1 cellular context compared by ENCODE assay signal in the genomic region with DNA sequence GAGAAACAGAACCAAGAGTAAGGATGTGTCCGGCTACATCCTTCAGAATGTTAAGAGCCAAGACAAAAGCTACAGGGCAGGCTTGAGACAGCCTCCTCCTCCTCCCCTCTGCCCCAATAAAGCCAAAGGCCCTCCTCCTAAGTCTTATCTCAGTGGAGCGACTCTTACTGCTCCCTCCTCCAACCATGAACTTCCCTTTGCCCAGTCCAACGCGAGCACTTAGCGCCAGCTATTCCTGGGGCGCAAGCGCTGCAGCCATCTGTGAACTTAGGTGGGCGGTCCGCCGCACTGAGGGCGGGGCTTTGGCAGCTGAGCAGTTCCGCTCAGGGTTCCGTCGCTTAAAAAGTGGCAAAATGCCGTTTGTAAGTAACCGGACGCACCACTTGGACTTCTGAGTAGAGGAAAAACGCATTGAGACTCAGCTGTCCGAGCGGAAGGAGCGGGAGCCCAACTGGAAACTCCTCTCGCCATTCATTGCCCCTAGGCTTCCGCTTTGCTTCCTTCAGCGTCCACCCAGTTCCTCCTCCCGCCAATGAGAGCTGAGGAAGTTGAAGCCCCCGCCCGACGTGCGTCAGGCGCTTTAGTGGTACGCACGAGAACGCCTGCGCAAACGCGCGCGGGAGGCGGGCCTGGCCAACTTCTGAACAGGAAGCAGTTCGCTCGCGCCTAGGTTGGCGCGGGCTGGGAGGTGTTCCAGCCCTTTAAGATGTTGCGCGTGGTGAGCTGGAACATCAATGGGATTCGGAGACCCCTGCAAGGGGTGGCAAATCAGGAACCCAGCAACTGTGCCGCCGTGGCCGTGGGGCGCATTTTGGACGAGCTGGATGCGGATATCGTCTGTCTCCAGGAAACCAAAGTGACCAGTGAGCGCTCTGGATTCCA.
A peak's percentile ranks its signal among the peaks of the same experiment; 100 is the strongest.
TF ChIP-seq lines count a peak whose summit lies in the region.

A gene with protein sequence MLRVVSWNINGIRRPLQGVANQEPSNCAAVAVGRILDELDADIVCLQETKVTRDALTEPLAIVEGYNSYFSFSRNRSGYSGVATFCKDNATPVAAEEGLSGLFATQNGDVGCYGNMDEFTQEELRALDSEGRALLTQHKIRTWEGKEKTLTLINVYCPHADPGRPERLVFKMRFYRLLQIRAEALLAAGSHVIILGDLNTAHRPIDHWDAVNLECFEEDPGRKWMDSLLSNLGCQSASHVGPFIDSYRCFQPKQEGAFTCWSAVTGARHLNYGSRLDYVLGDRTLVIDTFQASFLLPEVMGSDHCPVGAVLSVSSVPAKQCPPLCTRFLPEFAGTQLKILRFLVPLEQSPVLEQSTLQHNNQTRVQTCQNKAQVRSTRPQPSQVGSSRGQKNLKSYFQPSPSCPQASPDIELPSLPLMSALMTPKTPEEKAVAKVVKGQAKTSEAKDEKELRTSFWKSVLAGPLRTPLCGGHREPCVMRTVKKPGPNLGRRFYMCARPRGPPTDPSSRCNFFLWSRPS (plus strand): TSS at position 647 of the 882 bp plus-strand sequence. CDS start 60 bp downstream, at position 707.

TF ChIP-seq in K562, 482 proteins besides CTCF, POLR2A, EP300 and RAD21 (continued from another document and continues in another):
- TF ChIP-seq GATA2 (CRISPR knock-in tag; IDR thresholded peaks at IDR 0.05) (0 out of 2 replicates have a peak, but pooled peaks have one; percentile 13), MTA2 (IDR thresholded peaks at IDR 0.05; ENCODE audit: low read depth) (no peak), ZKSCAN8 (CRISPR knock-in tag; IDR thresholded peaks at IDR 0.05) (no peak), CXXC5 (CRISPR knock-in tag; IDR thresholded peaks at IDR 0.05) (peak; percentile 62; the same call in 1 of the 2 replicates), NR2C2 (CRISPR knock-in tag; IDR thresholded peaks at IDR 0.05) (no peak), NR2C2 (tag; IDR thresholded peaks at IDR 0.05) (peak; percentile 92), MEIS2 (IDR thresholded peaks at IDR 0.05; ENCODE audit: partially characterized antibody) (peak; percentile 49), YY1 (IDR thresholded peaks at IDR 0.05; ENCODE audit: borderline replicate concordance in 1 of 3, control insufficient read depth in 1 of 3, extremely low read depth in 1 of 3, insufficient read depth in 3 of 3, insufficient read length in 1 of 3, insufficient replicate concordance in 2 of 3, low read depth in 1 of 3, low read length in 2 of 3) (peak in 1 of 3 experiments; percentile 21), YBX1 (IDR thresholded peaks at IDR 0.05) (no peak), SP1 (CRISPR knock-in tag; IDR thresholded peaks at IDR 0.05) (peak; percentile 73), EP400 (IDR thresholded peaks at IDR 0.05) (peak; percentile 57), ZZZ3 (IDR thresholded peaks at IDR 0.05) (no peak), POLR2H (tag; IDR thresholded peaks at IDR 0.05; ENCODE audit: low read depth) (peak; percentile 75), ZC3H11A (IDR thresholded peaks at IDR 0.05; ENCODE audit: low read depth, low read length) (no peak), CBX8 (IDR thresholded peaks at IDR 0.05; ENCODE audit: borderline replicate concordance, extremely low read depth, low read depth, low read length, poor library complexity, severe bottlenecking) (no peak), DPF2 (IDR thresholded peaks at IDR 0.05) (0 out of 2 replicates have a peak, but pooled peaks have one; percentile 1), PCBP1 (IDR thresholded peaks at IDR 0.05; ENCODE audit: low read depth, low read length, poor library complexity, severe bottlenecking) (no peak), TAF1 (IDR thresholded peaks at IDR 0.05; ENCODE audit: control insufficient read depth, extremely low read depth, insufficient read depth, low read length, severe bottlenecking) (peak; percentile 55), ZNF175 (CRISPR knock-in tag; IDR thresholded peaks at IDR 0.05; ENCODE audit: low read depth) (no peak), TBP (optimal IDR thresholded peaks at IDR 0.05; ENCODE audit: low read depth, low read length) (peak; percentile 48), ETV1 (tag; conservative IDR thresholded peaks at IDR 0.05; ENCODE audit: low read depth) (no peak; the same call in 1 of the 2 replicates), FOS (IDR thresholded peaks at IDR 0.05; ENCODE audit: extremely low read depth, insufficient read length) (no peak), CREB1 (IDR thresholded peaks at IDR 0.05) (peak; percentile 61), CREB1 (CRISPR knock-in tag; IDR thresholded peaks at IDR 0.05) (peak; percentile 61; the same call in 1 of the 2 replicates), NR2C1 (IDR thresholded peaks at IDR 0.05) (peak; percentile 70), NR2C1 (tag; IDR thresholded peaks at IDR 0.05) (0 out of 2 replicates have a peak, but pooled peaks have one; percentile 30), GABPB1 (CRISPR knock-in tag; IDR thresholded peaks at IDR 0.05) (0 out of 2 replicates have a peak, but pooled peaks have one; percentile 38), ETV5 (CRISPR knock-in tag; IDR thresholded peaks at IDR 0.05; ENCODE audit: low read depth) (0 out of 2 replicates have a peak, but pooled peaks have one; percentile 29), ZNF644 (tag; IDR thresholded peaks at IDR 0.05; ENCODE audit: low read depth) (no peak), PPARD (CRISPR knock-in tag; IDR thresholded peaks at IDR 0.05) (no peak), JUND (IDR thresholded peaks at IDR 0.05; ENCODE audit: borderline replicate concordance, low read depth, low read length) (0 out of 2 replicates have a peak, but pooled peaks have one; percentile 35), JUND (tag; IDR thresholded peaks at IDR 0.05; ENCODE audit: borderline replicate concordance, low read depth, low read length) (no peak), SUPT5H (IDR thresholded peaks at IDR 0.05) (peak; percentile 86), RBBP5 (IDR thresholded peaks at IDR 0.05; ENCODE audit: borderline replicate concordance, insufficient read depth, low read length, poor library complexity, severe bottlenecking) (peak; percentile 16), SRSF9 (IDR thresholded peaks at IDR 0.05; ENCODE audit: borderline replicate concordance, low read depth, low read length) (no peak), TCF3 (CRISPR knock-in tag; IDR thresholded peaks at IDR 0.05) (0 out of 2 replicates have a peak, but pooled peaks have one; percentile 24), ZNF584 (CRISPR knock-in tag; IDR thresholded peaks at IDR 0.05; ENCODE audit: low read depth) (no peak), CREM (IDR thresholded peaks at IDR 0.05; ENCODE audit: low read depth) (peak; percentile 75)
- TF ChIP-seq, protein P1, sequence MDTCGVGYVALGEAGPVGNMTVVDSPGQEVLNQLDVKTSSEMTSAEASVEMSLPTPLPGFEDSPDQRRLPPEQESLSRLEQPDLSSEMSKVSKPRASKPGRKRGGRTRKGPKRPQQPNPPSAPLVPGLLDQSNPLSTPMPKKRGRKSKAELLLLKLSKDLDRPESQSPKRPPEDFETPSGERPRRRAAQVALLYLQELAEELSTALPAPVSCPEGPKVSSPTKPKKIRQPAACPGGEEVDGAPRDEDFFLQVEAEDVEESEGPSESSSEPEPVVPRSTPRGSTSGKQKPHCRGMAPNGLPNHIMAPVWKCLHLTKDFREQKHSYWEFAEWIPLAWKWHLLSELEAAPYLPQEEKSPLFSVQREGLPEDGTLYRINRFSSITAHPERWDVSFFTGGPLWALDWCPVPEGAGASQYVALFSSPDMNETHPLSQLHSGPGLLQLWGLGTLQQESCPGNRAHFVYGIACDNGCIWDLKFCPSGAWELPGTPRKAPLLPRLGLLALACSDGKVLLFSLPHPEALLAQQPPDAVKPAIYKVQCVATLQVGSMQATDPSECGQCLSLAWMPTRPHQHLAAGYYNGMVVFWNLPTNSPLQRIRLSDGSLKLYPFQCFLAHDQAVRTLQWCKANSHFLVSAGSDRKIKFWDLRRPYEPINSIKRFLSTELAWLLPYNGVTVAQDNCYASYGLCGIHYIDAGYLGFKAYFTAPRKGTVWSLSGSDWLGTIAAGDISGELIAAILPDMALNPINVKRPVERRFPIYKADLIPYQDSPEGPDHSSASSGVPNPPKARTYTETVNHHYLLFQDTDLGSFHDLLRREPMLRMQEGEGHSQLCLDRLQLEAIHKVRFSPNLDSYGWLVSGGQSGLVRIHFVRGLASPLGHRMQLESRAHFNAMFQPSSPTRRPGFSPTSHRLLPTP (IDR thresholded peaks at IDR 0.05; ENCODE audit: borderline replicate concordance, extremely low read depth, insufficient read length) = no peak
- TF ChIP-seq, protein P2, sequence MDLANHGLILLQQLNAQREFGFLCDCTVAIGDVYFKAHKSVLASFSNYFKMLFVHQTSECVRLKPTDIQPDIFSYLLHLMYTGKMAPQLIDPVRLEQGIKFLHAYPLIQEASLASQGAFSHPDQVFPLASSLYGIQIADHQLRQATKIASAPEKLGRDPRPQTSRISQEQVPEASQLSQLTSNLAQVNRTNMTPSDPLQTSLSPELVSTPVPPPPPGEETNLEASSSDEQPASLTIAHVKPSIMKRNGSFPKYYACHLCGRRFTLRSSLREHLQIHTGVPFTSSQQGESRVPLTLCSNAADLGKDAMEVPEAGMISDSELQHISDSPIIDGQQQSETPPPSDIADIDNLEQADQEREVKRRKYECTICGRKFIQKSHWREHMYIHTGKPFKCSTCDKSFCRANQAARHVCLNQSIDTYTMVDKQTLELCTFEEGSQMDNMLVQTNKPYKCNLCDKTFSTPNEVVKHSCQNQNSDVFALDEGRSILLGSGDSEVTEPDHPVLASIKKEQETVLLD (IDR thresholded peaks at IDR 0.05) = peak; percentile 80; the same call in 1 of the 2 replicates
- TF ChIP-seq, protein P3, sequence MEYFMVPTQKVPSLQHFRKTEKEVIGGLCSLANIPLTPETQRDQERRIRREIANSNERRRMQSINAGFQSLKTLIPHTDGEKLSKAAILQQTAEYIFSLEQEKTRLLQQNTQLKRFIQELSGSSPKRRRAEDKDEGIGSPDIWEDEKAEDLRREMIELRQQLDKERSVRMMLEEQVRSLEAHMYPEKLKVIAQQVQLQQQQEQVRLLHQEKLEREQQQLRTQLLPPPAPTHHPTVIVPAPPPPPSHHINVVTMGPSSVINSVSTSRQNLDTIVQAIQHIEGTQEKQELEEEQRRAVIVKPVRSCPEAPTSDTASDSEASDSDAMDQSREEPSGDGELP (CRISPR knock-in tag; IDR thresholded peaks at IDR 0.05; ENCODE audit: borderline replicate concordance) = peak; percentile 91
- TF ChIP-seq, protein P4, sequence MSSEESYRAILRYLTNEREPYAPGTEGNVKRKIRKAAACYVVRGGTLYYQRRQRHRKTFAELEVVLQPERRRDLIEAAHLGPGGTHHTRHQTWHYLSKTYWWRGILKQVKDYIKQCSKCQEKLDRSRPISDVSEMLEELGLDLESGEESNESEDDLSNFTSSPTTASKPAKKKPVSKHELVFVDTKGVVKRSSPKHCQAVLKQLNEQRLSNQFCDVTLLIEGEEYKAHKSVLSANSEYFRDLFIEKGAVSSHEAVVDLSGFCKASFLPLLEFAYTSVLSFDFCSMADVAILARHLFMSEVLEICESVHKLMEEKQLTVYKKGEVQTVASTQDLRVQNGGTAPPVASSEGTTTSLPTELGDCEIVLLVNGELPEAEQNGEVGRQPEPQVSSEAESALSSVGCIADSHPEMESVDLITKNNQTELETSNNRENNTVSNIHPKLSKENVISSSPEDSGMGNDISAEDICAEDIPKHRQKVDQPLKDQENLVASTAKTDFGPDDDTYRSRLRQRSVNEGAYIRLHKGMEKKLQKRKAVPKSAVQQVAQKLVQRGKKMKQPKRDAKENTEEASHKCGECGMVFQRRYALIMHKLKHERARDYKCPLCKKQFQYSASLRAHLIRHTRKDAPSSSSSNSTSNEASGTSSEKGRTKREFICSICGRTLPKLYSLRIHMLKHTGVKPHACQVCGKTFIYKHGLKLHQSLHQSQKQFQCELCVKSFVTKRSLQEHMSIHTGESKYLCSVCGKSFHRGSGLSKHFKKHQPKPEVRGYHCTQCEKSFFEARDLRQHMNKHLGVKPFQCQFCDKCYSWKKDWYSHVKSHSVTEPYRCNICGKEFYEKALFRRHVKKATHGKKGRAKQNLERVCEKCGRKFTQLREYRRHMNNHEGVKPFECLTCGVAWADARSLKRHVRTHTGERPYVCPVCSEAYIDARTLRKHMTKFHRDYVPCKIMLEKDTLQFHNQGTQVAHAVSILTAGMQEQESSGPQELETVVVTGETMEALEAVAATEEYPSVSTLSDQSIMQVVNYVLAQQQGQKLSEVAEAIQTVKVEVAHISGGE (CRISPR knock-in tag; IDR thresholded peaks at IDR 0.05) = peak in 1 of 3 experiments; percentile 71; a peak in 2 of 6 replicates
- TF ChIP-seq, protein P5, sequence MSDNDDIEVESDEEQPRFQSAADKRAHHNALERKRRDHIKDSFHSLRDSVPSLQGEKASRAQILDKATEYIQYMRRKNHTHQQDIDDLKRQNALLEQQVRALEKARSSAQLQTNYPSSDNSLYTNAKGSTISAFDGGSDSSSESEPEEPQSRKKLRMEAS (CRISPR knock-in tag; IDR thresholded peaks at IDR 0.05) = 0 out of 2 replicates have a peak, but pooled peaks have one; percentile 48
- TF ChIP-seq, protein P6, sequence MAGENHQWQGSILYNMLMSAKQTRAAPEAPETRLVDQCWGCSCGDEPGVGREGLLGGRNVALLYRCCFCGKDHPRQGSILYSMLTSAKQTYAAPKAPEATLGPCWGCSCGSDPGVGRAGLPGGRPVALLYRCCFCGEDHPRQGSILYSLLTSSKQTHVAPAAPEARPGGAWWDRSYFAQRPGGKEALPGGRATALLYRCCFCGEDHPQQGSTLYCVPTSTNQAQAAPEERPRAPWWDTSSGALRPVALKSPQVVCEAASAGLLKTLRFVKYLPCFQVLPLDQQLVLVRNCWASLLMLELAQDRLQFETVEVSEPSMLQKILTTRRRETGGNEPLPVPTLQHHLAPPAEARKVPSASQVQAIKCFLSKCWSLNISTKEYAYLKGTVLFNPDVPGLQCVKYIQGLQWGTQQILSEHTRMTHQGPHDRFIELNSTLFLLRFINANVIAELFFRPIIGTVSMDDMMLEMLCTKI (IDR thresholded peaks at IDR 0.05; ENCODE audit: partially characterized antibody) = no peak
- TF ChIP-seq, protein P7, sequence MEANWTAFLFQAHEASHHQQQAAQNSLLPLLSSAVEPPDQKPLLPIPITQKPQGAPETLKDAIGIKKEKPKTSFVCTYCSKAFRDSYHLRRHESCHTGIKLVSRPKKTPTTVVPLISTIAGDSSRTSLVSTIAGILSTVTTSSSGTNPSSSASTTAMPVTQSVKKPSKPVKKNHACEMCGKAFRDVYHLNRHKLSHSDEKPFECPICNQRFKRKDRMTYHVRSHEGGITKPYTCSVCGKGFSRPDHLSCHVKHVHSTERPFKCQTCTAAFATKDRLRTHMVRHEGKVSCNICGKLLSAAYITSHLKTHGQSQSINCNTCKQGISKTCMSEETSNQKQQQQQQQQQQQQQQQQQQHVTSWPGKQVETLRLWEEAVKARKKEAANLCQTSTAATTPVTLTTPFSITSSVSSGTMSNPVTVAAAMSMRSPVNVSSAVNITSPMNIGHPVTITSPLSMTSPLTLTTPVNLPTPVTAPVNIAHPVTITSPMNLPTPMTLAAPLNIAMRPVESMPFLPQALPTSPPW (CRISPR knock-in tag; IDR thresholded peaks at IDR 0.05) = peak; percentile 76
- TF ChIP-seq, protein P8, sequence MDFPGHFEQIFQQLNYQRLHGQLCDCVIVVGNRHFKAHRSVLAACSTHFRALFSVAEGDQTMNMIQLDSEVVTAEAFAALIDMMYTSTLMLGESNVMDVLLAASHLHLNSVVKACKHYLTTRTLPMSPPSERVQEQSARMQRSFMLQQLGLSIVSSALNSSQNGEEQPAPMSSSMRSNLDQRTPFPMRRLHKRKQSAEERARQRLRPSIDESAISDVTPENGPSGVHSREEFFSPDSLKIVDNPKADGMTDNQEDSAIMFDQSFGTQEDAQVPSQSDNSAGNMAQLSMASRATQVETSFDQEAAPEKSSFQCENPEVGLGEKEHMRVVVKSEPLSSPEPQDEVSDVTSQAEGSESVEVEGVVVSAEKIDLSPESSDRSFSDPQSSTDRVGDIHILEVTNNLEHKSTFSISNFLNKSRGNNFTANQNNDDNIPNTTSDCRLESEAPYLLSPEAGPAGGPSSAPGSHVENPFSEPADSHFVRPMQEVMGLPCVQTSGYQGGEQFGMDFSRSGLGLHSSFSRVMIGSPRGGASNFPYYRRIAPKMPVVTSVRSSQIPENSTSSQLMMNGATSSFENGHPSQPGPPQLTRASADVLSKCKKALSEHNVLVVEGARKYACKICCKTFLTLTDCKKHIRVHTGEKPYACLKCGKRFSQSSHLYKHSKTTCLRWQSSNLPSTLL (IDR thresholded peaks at IDR 0.05) = no peak
